Comparison of ENCODE assay signal across 1 cellular context in the genomic region with DNA sequence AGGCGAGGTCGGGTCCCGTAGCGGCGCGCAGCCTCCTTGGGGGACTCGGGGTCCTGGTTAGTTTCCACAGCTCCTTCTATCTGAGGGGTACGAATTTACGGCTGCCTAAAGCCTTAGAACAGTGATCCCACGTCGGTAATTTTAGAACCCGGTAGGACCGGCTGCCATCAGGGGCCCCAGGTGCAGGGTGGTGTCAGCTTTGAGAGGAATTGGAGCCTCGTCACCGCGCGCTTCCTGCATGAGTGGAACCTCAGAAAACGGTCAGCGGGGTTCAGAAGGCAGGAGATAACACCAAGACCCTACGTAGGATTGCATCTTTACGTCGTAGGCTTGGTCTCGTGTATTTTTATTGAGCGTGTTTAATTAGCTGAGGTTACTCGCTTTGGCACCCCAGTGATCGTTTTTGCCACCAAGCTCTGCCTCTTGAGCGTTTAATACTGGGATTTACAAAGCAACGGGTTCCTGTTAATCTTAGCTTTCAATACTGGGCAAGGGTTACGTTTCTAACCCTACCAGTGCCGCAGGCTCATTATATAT.
TF ChIP-seq lines count a peak whose summit lies in the region.

No MANE protein-coding gene starts in this region.

TF ChIP-seq in K562, 482 proteins besides CTCF, POLR2A, EP300 and RAD21 (continued from another document and continues in another):
- TF ChIP-seq, protein P1, sequence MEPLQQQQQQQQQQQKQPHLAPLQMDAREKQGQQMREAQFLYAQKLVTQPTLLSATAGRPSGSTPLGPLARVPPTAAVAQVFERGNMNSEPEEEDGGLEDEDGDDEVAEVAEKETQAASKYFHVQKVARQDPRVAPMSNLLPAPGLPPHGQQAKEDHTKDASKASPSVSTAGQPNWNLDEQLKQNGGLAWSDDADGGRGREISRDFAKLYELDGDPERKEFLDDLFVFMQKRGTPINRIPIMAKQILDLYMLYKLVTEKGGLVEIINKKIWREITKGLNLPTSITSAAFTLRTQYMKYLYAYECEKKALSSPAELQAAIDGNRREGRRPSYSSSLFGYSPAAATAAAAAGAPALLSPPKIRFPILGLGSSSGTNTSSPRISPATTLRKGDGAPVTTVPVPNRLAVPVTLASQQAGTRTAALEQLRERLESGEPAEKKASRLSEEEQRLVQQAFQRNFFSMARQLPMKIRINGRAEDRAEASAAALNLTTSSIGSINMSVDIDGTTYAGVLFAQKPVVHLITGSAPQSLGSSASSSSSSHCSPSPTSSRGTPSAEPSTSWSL (CRISPR knock-in tag; IDR thresholded peaks at IDR 0.05; ENCODE audit: borderline replicate concordance), result no peak
- TF ChIP-seq DMBX1 (CRISPR knock-in tag; IDR thresholded peaks at IDR 0.05; ENCODE audit: borderline replicate concordance) (0 out of 2 replicates have a peak, but pooled peaks have one; percentile 7), ZNF830 (CRISPR knock-in tag; IDR thresholded peaks at IDR 0.05) (peak; percentile 91; the same call in 1 of the 2 replicates), MYC (IDR thresholded peaks at IDR 0.05; ENCODE audit: low read depth, low read length) (no peak), MYC (CRISPR knock-in tag; IDR thresholded peaks at IDR 0.05; ENCODE audit: borderline replicate concordance, low read depth) (peak; percentile 83), RCOR1 (IDR thresholded peaks at IDR 0.05; ENCODE audit: borderline replicate concordance in 1 of 2, low read depth in 2 of 2, low read length in 2 of 2) (0 out of 4 replicates have a peak, but pooled peaks of 1 of the 2 experiments have one; percentile 19), ETV1 (tag; conservative IDR thresholded peaks at IDR 0.05; ENCODE audit: low read depth) (0 out of 2 replicates have a peak, but pooled peaks have one; percentile 1), MEF2A (IDR thresholded peaks at IDR 0.05; ENCODE audit: control insufficient read depth, low read depth, low read length) (no peak), ZNF282 (CRISPR knock-in tag; IDR thresholded peaks at IDR 0.05) (no peak), ZNF217 (CRISPR knock-in tag; IDR thresholded peaks at IDR 0.05) (no peak), ZC3H11A (IDR thresholded peaks at IDR 0.05; ENCODE audit: low read depth, low read length) (no peak), PHF21A (IDR thresholded peaks at IDR 0.05; ENCODE audit: borderline replicate concordance, low read depth) (no peak), CTBP1 (IDR thresholded peaks at IDR 0.05; ENCODE audit: borderline replicate concordance) (peak; percentile 6; the same call in 1 of the 2 replicates), NBN (IDR thresholded peaks at IDR 0.05; ENCODE audit: low read depth) (peak; percentile 58; the same call in 1 of the 2 replicates), ZNF175 (CRISPR knock-in tag; IDR thresholded peaks at IDR 0.05; ENCODE audit: low read depth) (0 out of 2 replicates have a peak, but pooled peaks have one; percentile 40), GTF2F1 (IDR thresholded peaks at IDR 0.05; ENCODE audit: low read depth, low read length) (no peak), TCFL5 (CRISPR knock-in tag; conservative IDR thresholded peaks at IDR 0.05) (no peak), CBFA2T2 (conservative IDR thresholded peaks at IDR 0.05) (no peak), ZNF75A (CRISPR knock-in tag; IDR thresholded peaks at IDR 0.05) (no peak), ZNF12 (CRISPR knock-in tag; IDR thresholded peaks at IDR 0.05) (no peak), NR2C2 (CRISPR knock-in tag; IDR thresholded peaks at IDR 0.05) (no peak), NR2C2 (tag; IDR thresholded peaks at IDR 0.05) (peak; percentile 44; the same call in 1 of the 2 replicates), SAFB (IDR thresholded peaks at IDR 0.05; ENCODE audit: borderline replicate concordance, low read depth, low read length) (peak; percentile 38; the same call in 1 of the 2 replicates)
- TF ChIP-seq, protein P2, sequence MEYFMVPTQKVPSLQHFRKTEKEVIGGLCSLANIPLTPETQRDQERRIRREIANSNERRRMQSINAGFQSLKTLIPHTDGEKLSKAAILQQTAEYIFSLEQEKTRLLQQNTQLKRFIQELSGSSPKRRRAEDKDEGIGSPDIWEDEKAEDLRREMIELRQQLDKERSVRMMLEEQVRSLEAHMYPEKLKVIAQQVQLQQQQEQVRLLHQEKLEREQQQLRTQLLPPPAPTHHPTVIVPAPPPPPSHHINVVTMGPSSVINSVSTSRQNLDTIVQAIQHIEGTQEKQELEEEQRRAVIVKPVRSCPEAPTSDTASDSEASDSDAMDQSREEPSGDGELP (CRISPR knock-in tag; IDR thresholded peaks at IDR 0.05; ENCODE audit: borderline replicate concordance), result 0 out of 2 replicates have a peak, but pooled peaks have one; percentile 2
- TF ChIP-seq, protein P3, sequence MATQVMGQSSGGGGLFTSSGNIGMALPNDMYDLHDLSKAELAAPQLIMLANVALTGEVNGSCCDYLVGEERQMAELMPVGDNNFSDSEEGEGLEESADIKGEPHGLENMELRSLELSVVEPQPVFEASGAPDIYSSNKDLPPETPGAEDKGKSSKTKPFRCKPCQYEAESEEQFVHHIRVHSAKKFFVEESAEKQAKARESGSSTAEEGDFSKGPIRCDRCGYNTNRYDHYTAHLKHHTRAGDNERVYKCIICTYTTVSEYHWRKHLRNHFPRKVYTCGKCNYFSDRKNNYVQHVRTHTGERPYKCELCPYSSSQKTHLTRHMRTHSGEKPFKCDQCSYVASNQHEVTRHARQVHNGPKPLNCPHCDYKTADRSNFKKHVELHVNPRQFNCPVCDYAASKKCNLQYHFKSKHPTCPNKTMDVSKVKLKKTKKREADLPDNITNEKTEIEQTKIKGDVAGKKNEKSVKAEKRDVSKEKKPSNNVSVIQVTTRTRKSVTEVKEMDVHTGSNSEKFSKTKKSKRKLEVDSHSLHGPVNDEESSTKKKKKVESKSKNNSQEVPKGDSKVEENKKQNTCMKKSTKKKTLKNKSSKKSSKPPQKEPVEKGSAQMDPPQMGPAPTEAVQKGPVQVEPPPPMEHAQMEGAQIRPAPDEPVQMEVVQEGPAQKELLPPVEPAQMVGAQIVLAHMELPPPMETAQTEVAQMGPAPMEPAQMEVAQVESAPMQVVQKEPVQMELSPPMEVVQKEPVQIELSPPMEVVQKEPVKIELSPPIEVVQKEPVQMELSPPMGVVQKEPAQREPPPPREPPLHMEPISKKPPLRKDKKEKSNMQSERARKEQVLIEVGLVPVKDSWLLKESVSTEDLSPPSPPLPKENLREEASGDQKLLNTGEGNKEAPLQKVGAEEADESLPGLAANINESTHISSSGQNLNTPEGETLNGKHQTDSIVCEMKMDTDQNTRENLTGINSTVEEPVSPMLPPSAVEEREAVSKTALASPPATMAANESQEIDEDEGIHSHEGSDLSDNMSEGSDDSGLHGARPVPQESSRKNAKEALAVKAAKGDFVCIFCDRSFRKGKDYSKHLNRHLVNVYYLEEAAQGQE (CRISPR knock-in tag; IDR thresholded peaks at IDR 0.05; ENCODE audit: low read depth), result 0 out of 2 replicates have a peak, but pooled peaks have one; percentile 1
- TF ChIP-seq, protein P4, sequence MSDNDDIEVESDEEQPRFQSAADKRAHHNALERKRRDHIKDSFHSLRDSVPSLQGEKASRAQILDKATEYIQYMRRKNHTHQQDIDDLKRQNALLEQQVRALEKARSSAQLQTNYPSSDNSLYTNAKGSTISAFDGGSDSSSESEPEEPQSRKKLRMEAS (CRISPR knock-in tag; IDR thresholded peaks at IDR 0.05), result no peak
- TF ChIP-seq, protein P5, sequence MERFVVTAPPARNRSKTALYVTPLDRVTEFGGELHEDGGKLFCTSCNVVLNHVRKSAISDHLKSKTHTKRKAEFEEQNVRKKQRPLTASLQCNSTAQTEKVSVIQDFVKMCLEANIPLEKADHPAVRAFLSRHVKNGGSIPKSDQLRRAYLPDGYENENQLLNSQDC (CRISPR knock-in tag; IDR thresholded peaks at IDR 0.05), result 0 out of 2 replicates have a peak, but pooled peaks have one; percentile 20
- TF ChIP-seq, protein P6, sequence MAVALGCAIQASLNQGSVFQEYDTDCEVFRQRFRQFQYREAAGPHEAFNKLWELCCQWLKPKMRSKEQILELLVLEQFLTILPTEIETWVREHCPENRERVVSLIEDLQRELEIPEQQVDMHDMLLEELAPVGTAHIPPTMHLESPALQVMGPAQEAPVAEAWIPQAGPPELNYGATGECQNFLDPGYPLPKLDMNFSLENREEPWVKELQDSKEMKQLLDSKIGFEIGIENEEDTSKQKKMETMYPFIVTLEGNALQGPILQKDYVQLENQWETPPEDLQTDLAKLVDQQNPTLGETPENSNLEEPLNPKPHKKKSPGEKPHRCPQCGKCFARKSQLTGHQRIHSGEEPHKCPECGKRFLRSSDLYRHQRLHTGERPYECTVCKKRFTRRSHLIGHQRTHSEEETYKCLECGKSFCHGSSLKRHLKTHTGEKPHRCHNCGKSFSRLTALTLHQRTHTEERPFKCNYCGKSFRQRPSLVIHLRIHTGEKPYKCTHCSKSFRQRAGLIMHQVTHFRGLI (CRISPR knock-in tag; IDR thresholded peaks at IDR 0.05), result no peak
- TF ChIP-seq, protein P7, sequence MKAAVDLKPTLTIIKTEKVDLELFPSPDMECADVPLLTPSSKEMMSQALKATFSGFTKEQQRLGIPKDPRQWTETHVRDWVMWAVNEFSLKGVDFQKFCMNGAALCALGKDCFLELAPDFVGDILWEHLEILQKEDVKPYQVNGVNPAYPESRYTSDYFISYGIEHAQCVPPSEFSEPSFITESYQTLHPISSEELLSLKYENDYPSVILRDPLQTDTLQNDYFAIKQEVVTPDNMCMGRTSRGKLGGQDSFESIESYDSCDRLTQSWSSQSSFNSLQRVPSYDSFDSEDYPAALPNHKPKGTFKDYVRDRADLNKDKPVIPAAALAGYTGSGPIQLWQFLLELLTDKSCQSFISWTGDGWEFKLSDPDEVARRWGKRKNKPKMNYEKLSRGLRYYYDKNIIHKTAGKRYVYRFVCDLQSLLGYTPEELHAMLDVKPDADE (conservative IDR thresholded peaks at IDR 0.05; ENCODE audit: control insufficient read depth, low read depth, low read length), result 0 out of 2 replicates have a peak, but pooled peaks have one; percentile 38
- TF ChIP-seq, protein P8, sequence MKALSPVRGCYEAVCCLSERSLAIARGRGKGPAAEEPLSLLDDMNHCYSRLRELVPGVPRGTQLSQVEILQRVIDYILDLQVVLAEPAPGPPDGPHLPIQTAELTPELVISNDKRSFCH (CRISPR knock-in tag; IDR thresholded peaks at IDR 0.05), result no peak
- TF ChIP-seq, protein P8 (tag; IDR thresholded peaks at IDR 0.05), result peak; percentile 65
- TF ChIP-seq, protein P9, sequence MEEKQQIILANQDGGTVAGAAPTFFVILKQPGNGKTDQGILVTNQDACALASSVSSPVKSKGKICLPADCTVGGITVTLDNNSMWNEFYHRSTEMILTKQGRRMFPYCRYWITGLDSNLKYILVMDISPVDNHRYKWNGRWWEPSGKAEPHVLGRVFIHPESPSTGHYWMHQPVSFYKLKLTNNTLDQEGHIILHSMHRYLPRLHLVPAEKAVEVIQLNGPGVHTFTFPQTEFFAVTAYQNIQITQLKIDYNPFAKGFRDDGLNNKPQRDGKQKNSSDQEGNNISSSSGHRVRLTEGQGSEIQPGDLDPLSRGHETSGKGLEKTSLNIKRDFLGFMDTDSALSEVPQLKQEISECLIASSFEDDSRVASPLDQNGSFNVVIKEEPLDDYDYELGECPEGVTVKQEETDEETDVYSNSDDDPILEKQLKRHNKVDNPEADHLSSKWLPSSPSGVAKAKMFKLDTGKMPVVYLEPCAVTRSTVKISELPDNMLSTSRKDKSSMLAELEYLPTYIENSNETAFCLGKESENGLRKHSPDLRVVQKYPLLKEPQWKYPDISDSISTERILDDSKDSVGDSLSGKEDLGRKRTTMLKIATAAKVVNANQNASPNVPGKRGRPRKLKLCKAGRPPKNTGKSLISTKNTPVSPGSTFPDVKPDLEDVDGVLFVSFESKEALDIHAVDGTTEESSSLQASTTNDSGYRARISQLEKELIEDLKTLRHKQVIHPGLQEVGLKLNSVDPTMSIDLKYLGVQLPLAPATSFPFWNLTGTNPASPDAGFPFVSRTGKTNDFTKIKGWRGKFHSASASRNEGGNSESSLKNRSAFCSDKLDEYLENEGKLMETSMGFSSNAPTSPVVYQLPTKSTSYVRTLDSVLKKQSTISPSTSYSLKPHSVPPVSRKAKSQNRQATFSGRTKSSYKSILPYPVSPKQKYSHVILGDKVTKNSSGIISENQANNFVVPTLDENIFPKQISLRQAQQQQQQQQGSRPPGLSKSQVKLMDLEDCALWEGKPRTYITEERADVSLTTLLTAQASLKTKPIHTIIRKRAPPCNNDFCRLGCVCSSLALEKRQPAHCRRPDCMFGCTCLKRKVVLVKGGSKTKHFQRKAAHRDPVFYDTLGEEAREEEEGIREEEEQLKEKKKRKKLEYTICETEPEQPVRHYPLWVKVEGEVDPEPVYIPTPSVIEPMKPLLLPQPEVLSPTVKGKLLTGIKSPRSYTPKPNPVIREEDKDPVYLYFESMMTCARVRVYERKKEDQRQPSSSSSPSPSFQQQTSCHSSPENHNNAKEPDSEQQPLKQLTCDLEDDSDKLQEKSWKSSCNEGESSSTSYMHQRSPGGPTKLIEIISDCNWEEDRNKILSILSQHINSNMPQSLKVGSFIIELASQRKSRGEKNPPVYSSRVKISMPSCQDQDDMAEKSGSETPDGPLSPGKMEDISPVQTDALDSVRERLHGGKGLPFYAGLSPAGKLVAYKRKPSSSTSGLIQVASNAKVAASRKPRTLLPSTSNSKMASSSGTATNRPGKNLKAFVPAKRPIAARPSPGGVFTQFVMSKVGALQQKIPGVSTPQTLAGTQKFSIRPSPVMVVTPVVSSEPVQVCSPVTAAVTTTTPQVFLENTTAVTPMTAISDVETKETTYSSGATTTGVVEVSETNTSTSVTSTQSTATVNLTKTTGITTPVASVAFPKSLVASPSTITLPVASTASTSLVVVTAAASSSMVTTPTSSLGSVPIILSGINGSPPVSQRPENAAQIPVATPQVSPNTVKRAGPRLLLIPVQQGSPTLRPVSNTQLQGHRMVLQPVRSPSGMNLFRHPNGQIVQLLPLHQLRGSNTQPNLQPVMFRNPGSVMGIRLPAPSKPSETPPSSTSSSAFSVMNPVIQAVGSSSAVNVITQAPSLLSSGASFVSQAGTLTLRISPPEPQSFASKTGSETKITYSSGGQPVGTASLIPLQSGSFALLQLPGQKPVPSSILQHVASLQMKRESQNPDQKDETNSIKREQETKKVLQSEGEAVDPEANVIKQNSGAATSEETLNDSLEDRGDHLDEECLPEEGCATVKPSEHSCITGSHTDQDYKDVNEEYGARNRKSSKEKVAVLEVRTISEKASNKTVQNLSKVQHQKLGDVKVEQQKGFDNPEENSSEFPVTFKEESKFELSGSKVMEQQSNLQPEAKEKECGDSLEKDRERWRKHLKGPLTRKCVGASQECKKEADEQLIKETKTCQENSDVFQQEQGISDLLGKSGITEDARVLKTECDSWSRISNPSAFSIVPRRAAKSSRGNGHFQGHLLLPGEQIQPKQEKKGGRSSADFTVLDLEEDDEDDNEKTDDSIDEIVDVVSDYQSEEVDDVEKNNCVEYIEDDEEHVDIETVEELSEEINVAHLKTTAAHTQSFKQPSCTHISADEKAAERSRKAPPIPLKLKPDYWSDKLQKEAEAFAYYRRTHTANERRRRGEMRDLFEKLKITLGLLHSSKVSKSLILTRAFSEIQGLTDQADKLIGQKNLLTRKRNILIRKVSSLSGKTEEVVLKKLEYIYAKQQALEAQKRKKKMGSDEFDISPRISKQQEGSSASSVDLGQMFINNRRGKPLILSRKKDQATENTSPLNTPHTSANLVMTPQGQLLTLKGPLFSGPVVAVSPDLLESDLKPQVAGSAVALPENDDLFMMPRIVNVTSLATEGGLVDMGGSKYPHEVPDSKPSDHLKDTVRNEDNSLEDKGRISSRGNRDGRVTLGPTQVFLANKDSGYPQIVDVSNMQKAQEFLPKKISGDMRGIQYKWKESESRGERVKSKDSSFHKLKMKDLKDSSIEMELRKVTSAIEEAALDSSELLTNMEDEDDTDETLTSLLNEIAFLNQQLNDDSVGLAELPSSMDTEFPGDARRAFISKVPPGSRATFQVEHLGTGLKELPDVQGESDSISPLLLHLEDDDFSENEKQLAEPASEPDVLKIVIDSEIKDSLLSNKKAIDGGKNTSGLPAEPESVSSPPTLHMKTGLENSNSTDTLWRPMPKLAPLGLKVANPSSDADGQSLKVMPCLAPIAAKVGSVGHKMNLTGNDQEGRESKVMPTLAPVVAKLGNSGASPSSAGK (IDR thresholded peaks at IDR 0.05), result peak; percentile 34
